1 cellular context compared by ENCODE assay signal in the genomic region with DNA sequence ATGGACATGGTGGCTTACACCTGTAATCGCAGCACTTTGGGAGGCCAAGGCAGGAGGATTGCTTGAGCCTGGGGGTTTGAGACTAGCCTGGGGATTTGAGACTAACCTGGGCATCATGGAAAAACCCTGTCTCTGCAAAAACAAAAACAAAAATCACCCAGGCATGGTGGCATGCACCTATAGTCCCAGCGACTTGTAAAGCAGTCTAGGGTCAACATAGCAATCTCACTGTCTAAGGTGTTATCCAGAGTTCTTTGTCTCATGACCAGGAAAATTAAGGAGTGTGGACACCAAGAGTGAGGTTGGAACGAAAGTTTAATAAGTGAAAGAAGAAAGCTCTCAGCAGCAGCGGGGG.
TF ChIP-seq lines count a peak whose summit lies in the region.

No MANE protein-coding gene starts in this region.

TF ChIP-seq in K562, 482 proteins besides CTCF, POLR2A, EP300 and RAD21:
- TF ChIP-seq LARP7 (IDR thresholded peaks at IDR 0.05), result 0 out of 2 replicates have a peak, but pooled peaks have one; percentile 29
- peak; percentile 3 for TF ChIP-seq ZFP36 (IDR thresholded peaks at IDR 0.05; ENCODE audit: low read depth, low read length, partially characterized antibody)
- TF ChIP-seq, protein P1, sequence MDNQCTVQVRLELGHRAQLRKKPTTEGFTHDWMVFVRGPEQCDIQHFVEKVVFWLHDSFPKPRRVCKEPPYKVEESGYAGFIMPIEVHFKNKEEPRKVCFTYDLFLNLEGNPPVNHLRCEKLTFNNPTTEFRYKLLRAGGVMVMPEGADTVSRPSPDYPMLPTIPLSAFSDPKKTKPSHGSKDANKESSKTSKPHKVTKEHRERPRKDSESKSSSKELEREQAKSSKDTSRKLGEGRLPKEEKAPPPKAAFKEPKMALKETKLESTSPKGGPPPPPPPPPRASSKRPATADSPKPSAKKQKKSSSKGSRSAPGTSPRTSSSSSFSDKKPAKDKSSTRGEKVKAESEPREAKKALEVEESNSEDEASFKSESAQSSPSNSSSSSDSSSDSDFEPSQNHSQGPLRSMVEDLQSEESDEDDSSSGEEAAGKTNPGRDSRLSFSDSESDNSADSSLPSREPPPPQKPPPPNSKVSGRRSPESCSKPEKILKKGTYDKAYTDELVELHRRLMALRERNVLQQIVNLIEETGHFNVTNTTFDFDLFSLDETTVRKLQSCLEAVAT (IDR thresholded peaks at IDR 0.05), result 0 out of 4 replicates have a peak, but pooled peaks of 1 of the 2 experiments have one; percentile 26
